21 cellular contexts compared by ENCODE assay signal in genomic region chr17:41340496-41340895, GRCh38. TPM values are rescaled to one million over a fixed set of nuclear protein-coding genes. Genes with fewer than 3 reads are reported as not detected.
DNase-seq lines count a peak whose midpoint lies in the region; ATAC-seq and TF ChIP-seq lines count a peak whose summit lies in the region.
"Had no signal": no experiment of that assay in that cellular context is flagged by ENCODE, and none has a peak within 500 bp of the region (broad histone marks: within the 10 kb centered on the region; RNA-seq: fewer than 3 reads in every experiment).

No MANE protein-coding gene starts in this region.

- no peaks in the 10 kb centered on the region for H3K79me2 ChIP-seq in MM.1S (ENCODE audit: low read length)

- H2AFZ ChIP-seq in MM.1S (ENCODE audit: low read length) = no peak overlapping the region

- peak overlapping the region; percentile 2 to 87 (median 75) for H3K4me3 Mint-ChIP-seq in CD8-positive, alpha-beta memory T cell

- H3F3A ChIP-seq in MM.1S (ENCODE audit: insufficient read depth, low read length) = peaks cover 9% of the 10 kb centered on the region

- H3K4me2 ChIP-seq in BLaER1 = peak overlapping the region; percentile 6; the same call in 1 of the 2 replicates
- peak overlapping the region; percentile 19; the same call in 1 of the 2 replicates for H3K4me2 ChIP-seq in MM.1S (ENCODE audit: low read depth, low read length)

- no peaks in the 10 kb centered on the region for H4K20me1 ChIP-seq in BLaER1
- no peaks in the 10 kb centered on the region for H4K20me1 ChIP-seq in MM.1S (ENCODE audit: insufficient read depth, low read length)

- peaks cover 18% of the 10 kb centered on the region; the same call in 1 of the 2 replicates for H3K4me1 ChIP-seq in BLaER1
- H3K4me1 ChIP-seq in CD8-positive, alpha-beta memory T cell (ENCODE audit: insufficient read depth, low read length) = peaks cover 70% of the 10 kb centered on the region
- peaks cover 23% of the 10 kb centered on the region for H3K4me1 ChIP-seq in MM.1S (ENCODE audit: low read length)
- H3K4me1 ChIP-seq: Peyer's patch had no signal

- CTCF ChIA-PET in CD8-positive, alpha-beta memory T cell (lab: Charles Lee) = interaction anchor here (1.0 to 2.5 kb wide), 4 partner anchors 8 to 322 kb away, joined by 3 to 7 read pairs (median 4); partner anchors contain the start of genes KRT33A and KRTAP16-1

- H3K36me3 ChIP-seq in BLaER1 (no peaks in the 10 kb centered on the region), MM.1S (replicated peaks; ENCODE audit: insufficient read depth, low read length) (no peaks in the 10 kb centered on the region)
- H3K36me3 ChIP-seq in CD8-positive, alpha-beta memory T cell (ENCODE audit: insufficient read depth, low read length) = no peaks in the 10 kb centered on the region
- H3K36me3 ChIP-seq: cardiac muscle cell, heart left ventricle, Peyer's patch had no signal

- intact Hi-C loops in left cardiac atrium (cut with DNase I) = no loop called here

- no peak overlapping the region for H3K4me3 ChIP-seq in BLaER1
- no peak overlapping the region for H3K4me3 ChIP-seq in CD8-positive, alpha-beta memory T cell (ENCODE audit: low read length)
- no peak overlapping the region for H3K4me3 ChIP-seq in MM.1S (ENCODE audit: low read length)
- H3K4me3 ChIP-seq: cardiac muscle cell, heart left ventricle, Peyer's patch had no signal

- peak overlapping the region; percentile 92 to 99 (median 98) for H3K27ac Mint-ChIP-seq in CD8-positive, alpha-beta memory T cell

- POLR2A ChIA-PET in CD8-positive, alpha-beta memory T cell (lab: Charles Lee) = no interaction called here

- no peaks in the 10 kb centered on the region for H3K9me2 ChIP-seq in MM.1S (replicated peaks; ENCODE audit: insufficient read depth, low read length)

- peaks cover 74 to 84% (median 80%) of the 10 kb centered on the region in 3 donors for H3K4me1 Mint-ChIP-seq in CD8-positive, alpha-beta memory T cell

- ATAC-seq in HG03378 (IDR thresholded peaks at IDR 0.05; ENCODE audit: unreplicated experiment) (no peak), GM21515 (IDR thresholded peaks at IDR 0.05; ENCODE audit: unreplicated experiment) (no peak), left cardiac atrium (no peak)
- ATAC-seq: heart left ventricle, left colon had no signal

- DNase-seq in CD8-positive, alpha-beta memory T cell = no peak
- DNase-seq in MM.1S = no peak
- DNase-seq in kidney glomerular epithelial cell (lab: John Stamatoyannopoulos, UW) = peak; percentile 14
- DNase-seq in left cardiac atrium = no peak
- no peak for DNase-seq in stimulated activated CD8-positive, alpha-beta memory T cell treated with anti-CD3 and anti-CD28 coated beads, Interleukin-4, amount 100 ng/mL, for 48 hours
- DNase-seq: activated CD4-positive, alpha-beta T cell treated with anti-CD3 and anti-CD28 coated beads for 1 hour; C1 segment of cervical spinal cord; GF-D8; heart left ventricle; KG1; left colon; NCI-H526 treated with DMSO at 0.1 percent for 48 hours; Peyer's patch had no signal

- peaks cover 10 to 24% (median 16%) of the 10 kb centered on the region in 5 donors for H3K9me3 Mint-ChIP-seq in CD8-positive, alpha-beta memory T cell

- H3K27ac ChIP-seq in BLaER1 (no peak overlapping the region), MM.1S (ENCODE audit: low read length) (no peak overlapping the region)
- H3K27ac ChIP-seq in CD8-positive, alpha-beta memory T cell (ENCODE audit: low read depth, low read length) = no peak overlapping the region
- H3K27ac ChIP-seq: cardiac muscle cell had no signal

- H3K27me3 ChIP-seq in BLaER1 (no peaks in the 10 kb centered on the region), MM.1S (replicated peaks; ENCODE audit: insufficient read depth, low read length) (peaks cover 42% of the 10 kb centered on the region)
- H3K27me3 ChIP-seq in CD8-positive, alpha-beta memory T cell (ENCODE audit: insufficient read depth, low read length, poor library complexity, severe bottlenecking) = no peaks in the 10 kb centered on the region
- H3K27me3 ChIP-seq: cardiac muscle cell, Peyer's patch had no signal

- peaks cover 3 to 24% (median 5%) of the 10 kb centered on the region in 3 donors for H3K36me3 Mint-ChIP-seq in CD8-positive, alpha-beta memory T cell

- no peaks in the 10 kb centered on the region for H3K27me3 Mint-ChIP-seq in CD8-positive, alpha-beta memory T cell

- H3K9ac ChIP-seq in BLaER1 (no peak overlapping the region), MM.1S (ENCODE audit: low read length) (no peak overlapping the region)

- 0 out of 2 replicates have a peak, but pooled peaks have one; percentile 6 for TF ChIP-seq CTCF in MM.1S (IDR thresholded peaks at IDR 0.05; ENCODE audit: low read length)

- H3K9me3 ChIP-seq in BLaER1 (peaks cover 34% of the 10 kb centered on the region), MM.1S (replicated peaks; ENCODE audit: insufficient read depth, low read length) (no peaks in the 10 kb centered on the region)
- H3K9me3 ChIP-seq in CD8-positive, alpha-beta memory T cell (ENCODE audit: low read length) = peaks cover 4% of the 10 kb centered on the region
- H3K9me3 ChIP-seq: Peyer's patch had no signal

RNA-seq across cellular contexts. Expression of gene KRT33A, which starts 10.1 kb away (rescaled TPM):
- not detected for total RNA-seq in CD8-positive, alpha-beta memory T cell
- polyA plus RNA-seq in CD8-positive, alpha-beta memory T cell = not detected
- not detected for total RNA-seq in left cardiac atrium
- total RNA-seq: cardiac muscle cell; endothelial cell of umbilical vein; heart left ventricle; left colon; Peyer's patch; pulmonary artery endothelial cell; T-helper 1 cell treated with Interleukin-12 subunit alpha and Interleukin-12 subunit beta and Interleukin-4 antibody, amounts not matched to agents 30 ng/mL and 1 ng/mL, for 36 hours; ureter had no signal
- polyA plus RNA-seq: cardiac muscle cell, endothelial cell of umbilical vein, heart left ventricle had no signal

RNA-seq across cellular contexts. Expression of gene KRTAP17-1, which starts 25.0 kb away (rescaled TPM):
- not detected for total RNA-seq in CD8-positive, alpha-beta memory T cell
- polyA plus RNA-seq in CD8-positive, alpha-beta memory T cell = not detected
- total RNA-seq in left cardiac atrium = not detected
- total RNA-seq: cardiac muscle cell; endothelial cell of umbilical vein; heart left ventricle; left colon; Peyer's patch; pulmonary artery endothelial cell; T-helper 1 cell treated with Interleukin-12 subunit alpha and Interleukin-12 subunit beta and Interleukin-4 antibody, amounts not matched to agents 30 ng/mL and 1 ng/mL, for 36 hours; ureter had no signal
- polyA plus RNA-seq: cardiac muscle cell, endothelial cell of umbilical vein, heart left ventricle had no signal

RNA-seq across cellular contexts. Expression of gene KRT33B, which starts 29.1 kb away (rescaled TPM):
- not detected for total RNA-seq in CD8-positive, alpha-beta memory T cell
- not detected for polyA plus RNA-seq in CD8-positive, alpha-beta memory T cell
- total RNA-seq in left cardiac atrium = not detected
- total RNA-seq: cardiac muscle cell; endothelial cell of umbilical vein; heart left ventricle; left colon; Peyer's patch; pulmonary artery endothelial cell; T-helper 1 cell treated with Interleukin-12 subunit alpha and Interleukin-12 subunit beta and Interleukin-4 antibody, amounts not matched to agents 30 ng/mL and 1 ng/mL, for 36 hours; ureter had no signal
- polyA plus RNA-seq: cardiac muscle cell, endothelial cell of umbilical vein, heart left ventricle had no signal

RNA-seq across cellular contexts. Expression of gene KRTAP16-1, which starts 31.4 kb away (rescaled TPM):
- not detected for total RNA-seq in CD8-positive, alpha-beta memory T cell
- 0.58 TPM for polyA plus RNA-seq in CD8-positive, alpha-beta memory T cell
- not detected for total RNA-seq in left cardiac atrium
- total RNA-seq: cardiac muscle cell; endothelial cell of umbilical vein; heart left ventricle; left colon; Peyer's patch; pulmonary artery endothelial cell; T-helper 1 cell treated with Interleukin-12 subunit alpha and Interleukin-12 subunit beta and Interleukin-4 antibody, amounts not matched to agents 30 ng/mL and 1 ng/mL, for 36 hours; ureter had no signal
- polyA plus RNA-seq: cardiac muscle cell, endothelial cell of umbilical vein, heart left ventricle had no signal

RNA-seq across cellular contexts. Expression of gene KRTAP29-1, which starts 37.8 kb away (rescaled TPM):
- total RNA-seq in CD8-positive, alpha-beta memory T cell = not detected
- 0.22 TPM for polyA plus RNA-seq in CD8-positive, alpha-beta memory T cell
- total RNA-seq in left cardiac atrium = not detected
- total RNA-seq: cardiac muscle cell; endothelial cell of umbilical vein; heart left ventricle; left colon; Peyer's patch; pulmonary artery endothelial cell; T-helper 1 cell treated with Interleukin-12 subunit alpha and Interleukin-12 subunit beta and Interleukin-4 antibody, amounts not matched to agents 30 ng/mL and 1 ng/mL, for 36 hours; ureter had no signal
- polyA plus RNA-seq: cardiac muscle cell, endothelial cell of umbilical vein, heart left ventricle had no signal
